Comparison of ENCODE assay signal across 8 cellular contexts in the genomic region with DNA sequence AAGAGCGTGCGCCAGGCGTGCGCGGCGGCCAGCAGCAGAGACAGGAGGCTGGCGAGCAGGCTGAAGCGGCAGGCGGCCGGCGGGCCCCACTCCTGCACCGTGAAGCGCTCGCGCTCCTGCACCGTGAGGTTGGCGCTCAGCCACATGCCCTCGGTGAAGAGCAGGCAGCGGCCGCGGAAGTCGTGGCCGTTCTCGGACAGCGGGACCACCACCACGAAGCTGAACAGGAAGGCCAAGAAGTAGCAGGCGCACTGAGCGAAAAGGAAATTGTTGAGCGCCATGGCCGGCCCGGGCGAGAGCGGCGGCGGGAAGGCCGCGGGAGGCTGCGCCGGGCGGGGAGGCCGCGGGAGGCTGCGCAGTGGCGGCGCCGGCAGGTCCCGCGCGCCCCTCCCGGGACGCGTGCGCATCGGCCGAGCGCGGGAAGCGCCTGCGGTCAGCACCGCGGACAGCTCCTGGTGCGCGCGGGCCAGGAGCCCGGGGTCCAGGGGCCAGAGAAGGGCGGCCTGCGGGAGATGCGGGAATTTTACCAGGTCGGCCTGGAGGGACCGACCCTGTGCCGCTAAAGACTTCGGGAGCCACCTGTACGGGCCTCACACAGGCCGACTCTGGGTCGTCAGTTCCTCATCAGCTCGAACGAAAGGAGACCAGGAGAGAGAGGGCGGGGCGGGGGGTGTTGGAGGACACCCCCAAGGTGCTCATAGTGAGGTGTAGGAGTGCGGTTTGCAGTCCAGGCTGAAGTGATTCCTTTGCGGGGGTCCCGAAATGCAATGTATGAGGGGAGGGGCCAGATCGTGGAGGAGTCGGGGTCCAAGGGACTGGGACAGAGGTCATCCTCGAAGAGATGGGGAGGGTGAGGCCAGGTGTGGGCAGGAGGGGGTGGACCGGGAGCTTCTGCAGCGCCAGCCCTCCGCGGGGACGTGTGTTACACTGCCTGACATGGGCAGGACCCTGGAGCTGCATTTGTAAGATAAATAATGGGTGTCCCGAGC. TPM values are rescaled to one million over a fixed set of nuclear protein-coding genes. Genes with fewer than 3 reads are reported as not detected.
DNase-seq lines count a peak whose midpoint lies in the region; ATAC-seq and TF ChIP-seq lines count a peak whose summit lies in the region.

A gene (minus strand): TSS at position 312 of the 989 bp plus-strand sequence. CDS start 31 bp downstream, at position 281.

- peaks cover 50% of the 10 kb centered on the region for H3K27me3 Mint-ChIP-seq in activated naive CD4-positive, alpha-beta T cell treated with anti-CD3 and anti-CD28 coated beads for 36 hours (ENCODE audit: low read depth)

- peaks cover 0 to 7% of the 10 kb centered on the region in 2 donors for H3K4me1 ChIP-seq in thoracic aorta (ENCODE audit: control insufficient read depth in 1 of 2, low read depth in 2 of 2)
- no peaks in the 10 kb centered on the region for H3K4me1 ChIP-seq in SJCRH30

- H3K9me3 Mint-ChIP-seq in activated naive CD4-positive, alpha-beta T cell treated with anti-CD3 and anti-CD28 coated beads for 36 hours: no peaks in the 10 kb centered on the region

- no peak for TF ChIP-seq CTCF in thoracic aorta (IDR thresholded peaks at IDR 0.05)

- DNase-seq in activated naive CD4-positive, alpha-beta T cell treated with anti-CD3 and anti-CD28 coated beads for 36 hours: no peak
- DNase-seq in activated naive CD4-positive, alpha-beta T cell treated with Interleukin-2 at 50 U/mL for 16 hours: no peak
- DNase-seq in astrocyte of the hippocampus (ENCODE audit: low read depth, low spot score) (peak; percentile 68), iPS-NIHi7 (ENCODE audit: extremely low spot score) (peak; percentile 97), thoracic aorta (ENCODE audit: low spot score) (no peak), HPDE6-E6E7 (ENCODE audit: extremely low spot score) (no peak), SJCRH30 (no peak)
- no peak for DNase-seq in stimulated activated CD4-positive, alpha-beta T cell treated with anti-CD3 and anti-CD28 coated beads, Interleukin-1b, Interleukin-23, amount 100 ng/mL, for 48 hours

- H3K36me3 Mint-ChIP-seq in activated naive CD4-positive, alpha-beta T cell treated with anti-CD3 and anti-CD28 coated beads for 36 hours (ENCODE audit: low read depth): no peaks in the 10 kb centered on the region

- H3K9me3 ChIP-seq in thoracic aorta (no peaks in the 10 kb centered on the region), SJCRH30 (replicated peaks) (no peaks in the 10 kb centered on the region)

- H3K27ac ChIP-seq in thoracic aorta: no peak within 1 kb of the TSS
- H3K27ac ChIP-seq in SJCRH30: no peak within 1 kb of the TSS

- H3K4me1 Mint-ChIP-seq in activated naive CD4-positive, alpha-beta T cell treated with anti-CD3 and anti-CD28 coated beads for 36 hours (ENCODE audit: low read depth): peaks cover 3% of the 10 kb centered on the region

- H3K27ac Mint-ChIP-seq in activated naive CD4-positive, alpha-beta T cell treated with anti-CD3 and anti-CD28 coated beads for 36 hours: no peak within 1 kb of the TSS

- no peak for ATAC-seq in thoracic aorta (ENCODE audit: insufficient number of reproducible peaks, low FRiP score, low read depth)

- H3K36me3 ChIP-seq in thoracic aorta (no peaks in the 10 kb centered on the region), SJCRH30 (no peaks in the 10 kb centered on the region)

- H3K4me3 Mint-ChIP-seq in activated naive CD4-positive, alpha-beta T cell treated with anti-CD3 and anti-CD28 coated beads for 36 hours: peak within 1 kb of the TSS; percentile 42

- H3K27me3 ChIP-seq in thoracic aorta (replicated peaks; ENCODE audit: insufficient read depth): peaks cover 5% of the 10 kb centered on the region
- H3K27me3 ChIP-seq in SJCRH30: no peaks in the 10 kb centered on the region

- intact Hi-C loops in activated naive CD4-positive, alpha-beta T cell treated with anti-CD3 and anti-CD28 coated beads for 36 hours (cut with micrococcal nuclease): no loop called here

- CTCF ChIA-PET in activated naive CD4-positive, alpha-beta T cell treated with anti-CD3 and anti-CD28 coated beads for 36 hours (lab: Charles Lee): no interaction called here

- peak within 1 kb of the TSS; percentile 29 for H3K4me3 ChIP-seq in thoracic aorta
- H3K4me3 ChIP-seq in SJCRH30: no peak within 1 kb of the TSS

RNA-seq across cellular contexts. Expression of the gene that starts here (rescaled TPM):
- under 1 TPM; 0.17 to 0.21 TPM for total RNA-seq in activated naive CD4-positive, alpha-beta T cell treated with anti-CD3 and anti-CD28 coated beads for 36 hours
- total RNA-seq in thoracic aorta: not detected
- not detected in 2 replicates for total RNA-seq in SJCRH30 (2014; rRNA removed; shearing (Covaris generic))

Comparison
In these comparisons a context has a peak if more than half of its experiments do, and no peak if none do; other contexts are left out.
1. DNase-seq: peak in astrocyte of the hippocampus (single experiment) and iPS-NIHi7 (single experiment); none in activated naive CD4-positive, alpha-beta T cell treated with anti-CD3 and anti-CD28 coated beads for 36 hours (single experiment), activated naive CD4-positive, alpha-beta T cell treated with Interleukin-2 at 50 U/mL for 16 hours (single experiment), thoracic aorta (single experiment), HPDE6-E6E7 (single experiment), SJCRH30 (0 of 2) and stimulated activated CD4-positive, alpha-beta T cell treated with anti-CD3 and anti-CD28 coated beads, Interleukin-1b, Interleukin-23, amount 100 ng/mL, for 48 hours (single experiment).